16 cellular contexts compared by ENCODE assay signal in genomic region chr10:38143587-38143986, GRCh38. TPM values are rescaled to one million over a fixed set of nuclear protein-coding genes. Genes with fewer than 3 reads are reported as not detected.
A peak's percentile ranks its signal among the peaks of the same experiment; 100 is the strongest.
DNase-seq lines count a peak whose midpoint lies in the region; ATAC-seq and TF ChIP-seq lines count a peak whose summit lies in the region.
"Had no signal": no experiment of that assay in that cellular context is flagged by ENCODE, and none has a peak within 500 bp of the region (broad histone marks: within the 10 kb centered on the region; RNA-seq: fewer than 3 reads in every experiment).

No MANE protein-coding gene starts in this region.

- no peak overlapping the region for H3K4me2 ChIP-seq in GM23248 (ENCODE audit: unreplicated experiment)
- H3K4me2 ChIP-seq: KMS-11, SK-N-SH had no signal

- H3K4me3 ChIP-seq in GM23248 (no peak overlapping the region), fibroblast of mammary gland (ENCODE audit: control insufficient read depth, low read depth, low read length) (no peak overlapping the region)

- no peaks in the 10 kb centered on the region for H3K4me1 Mint-ChIP-seq in stimulated activated memory B cell treated with anti-CD40 and anti-IgM and Interleukin-4, amounts not matched to agents 10 μg/mL and 1 μg/mL and 100 μg/mL, for 72 hours
- H3K4me1 Mint-ChIP-seq: H9 had no signal

- H3K36me3 ChIP-seq in GM23248 (ENCODE audit: low read depth) = peaks cover 5% of the 10 kb centered on the region; the same call in 1 of the 2 replicates

- no peaks in the 10 kb centered on the region for H3K4me1 ChIP-seq in GM23248 (ENCODE audit: insufficient read depth)

- peak; percentile 24 for ATAC-seq in stimulated activated memory B cell treated with anti-CD40 and anti-IgM and Interleukin-4, amounts not matched to agents 10 μg/mL and 1 μg/mL and 100 μg/mL, for 72 hours
- ATAC-seq in GM21619 (IDR thresholded peaks at IDR 0.05; ENCODE audit: unreplicated experiment) (no peak), HG03342 (IDR thresholded peaks at IDR 0.05; ENCODE audit: unreplicated experiment) (no peak), GM21423 (IDR thresholded peaks at IDR 0.05; ENCODE audit: unreplicated experiment) (no peak)
- ATAC-seq: CD8-positive, alpha-beta T cell had no signal

- no peak overlapping the region for H2AFZ ChIP-seq in GM23248

- H3K9me2 ChIP-seq in GM23248 (ENCODE audit: insufficient read depth) = no peaks in the 10 kb centered on the region
- H3K9me2 ChIP-seq: SK-N-SH had no signal

- H3K9ac ChIP-seq in GM23248 = no peak overlapping the region
- H3K9ac ChIP-seq: KMS-11, SK-N-SH had no signal

- H3K27ac ChIP-seq in GM23248 = no peak overlapping the region
- H3K27ac ChIP-seq: HL-60, KMS-11 had no signal

- H3K27me3 Mint-ChIP-seq in stimulated activated memory B cell treated with anti-CD40 and anti-IgM and Interleukin-4, amounts not matched to agents 10 μg/mL and 1 μg/mL and 100 μg/mL, for 72 hours = no peaks in the 10 kb centered on the region

- no peaks in the 10 kb centered on the region for H3K79me2 ChIP-seq in GM23248 (ENCODE audit: insufficient read depth)

- H3K36me3 Mint-ChIP-seq in stimulated activated memory B cell treated with anti-CD40 and anti-IgM and Interleukin-4, amounts not matched to agents 10 μg/mL and 1 μg/mL and 100 μg/mL, for 72 hours = no peaks in the 10 kb centered on the region
- H3K36me3 Mint-ChIP-seq: CD8-positive, alpha-beta T cell had no signal

- 64 to 68% methylated on average over 1 of the region's 1 CpG for WGBS in GM23248 (ENCODE audit: low coverage in 1 of 2, low lambda C conversion rate in 2 of 2, missing lambda C conversion rate in 2 of 2), 2 experiments

- DNase-seq in GM23248 (peak; percentile 35), M059J (ENCODE audit: low read depth) (peak; percentile 2), fibroblast of mammary gland (ENCODE audit: low read depth) (peak; percentile 6)
- DNase-seq: CD8-positive, alpha-beta T cell; H9; MM.1S; NCI-H187 treated with DMSO at 0.1 percent for 48 hours; NCI-H774; Right ventricle myocardium superior; SK-N-SH had no signal

- TF ChIP-seq CTCF in fibroblast of mammary gland (conservative IDR thresholded peaks at IDR 0.05; ENCODE audit: control insufficient read depth, insufficient read depth, low read depth, low read length) = no peak

- peaks cover 3% of the 10 kb centered on the region for H3K9me3 Mint-ChIP-seq in stimulated activated memory B cell treated with anti-CD40 and anti-IgM and Interleukin-4, amounts not matched to agents 10 μg/mL and 1 μg/mL and 100 μg/mL, for 72 hours

- no peak overlapping the region for H3K27ac Mint-ChIP-seq in stimulated activated memory B cell treated with anti-CD40 and anti-IgM and Interleukin-4, amounts not matched to agents 10 μg/mL and 1 μg/mL and 100 μg/mL, for 72 hours
- H3K27ac Mint-ChIP-seq: CD8-positive, alpha-beta T cell; H9 had no signal

- no peaks in the 10 kb centered on the region for H4K20me1 ChIP-seq in GM23248 (ENCODE audit: insufficient read depth)

- H3K9me3 ChIP-seq in GM23248 (ENCODE audit: low read depth) = no peaks in the 10 kb centered on the region
- H3K9me3 ChIP-seq: SK-N-SH had no signal

- H3K27me3 ChIP-seq in GM23248 (replicated peaks; ENCODE audit: insufficient read depth) = no peaks in the 10 kb centered on the region

- H3K4me3 Mint-ChIP-seq in stimulated activated memory B cell treated with anti-CD40 and anti-IgM and Interleukin-4, amounts not matched to agents 10 μg/mL and 1 μg/mL and 100 μg/mL, for 72 hours = no peak overlapping the region
- H3K4me3 Mint-ChIP-seq: CD8-positive, alpha-beta T cell; H9 had no signal

- in situ Hi-C loops in GM23248 (cut with MboI) = no loop called here

- no peaks in the 10 kb centered on the region for H3F3A ChIP-seq in GM23248 (ENCODE audit: insufficient read depth)

RNA-seq across cellular contexts. Expression of gene ZNF37A, which starts 49.5 kb away (rescaled TPM):
- total RNA-seq in GM23248 (2014; rRNA removed; shearing (Covaris generic)) = 10.7 and 11.5 TPM in 2 replicates
- polyA plus RNA-seq in GM23248 (2016; fragmentation: Nextera tagmentation; extraction: Ambion mirVana) = 8.3 and 10.9 TPM in 2 replicates
- 1.9 and 2.3 TPM in 2 replicates for total RNA-seq in M059J (2014; rRNA removed; shearing (Covaris generic))
